ENCODE assay signal across 20 cellular contexts in genomic region chr6:35673755-35674154, GRCh38. TPM values are rescaled to one million over a fixed set of nuclear protein-coding genes. Genes with fewer than 3 reads are reported as not detected.
DNase-seq lines count a peak whose midpoint lies in the region; ATAC-seq and TF ChIP-seq lines count a peak whose summit lies in the region.
"Had no signal": no experiment of that assay in that cellular context is flagged by ENCODE, and none has a peak within 500 bp of the region (broad histone marks: within the 10 kb centered on the region; RNA-seq: fewer than 3 reads in every experiment).

No MANE protein-coding gene starts in this region.

- H3K27ac ChIP-seq in IMR-90 (ENCODE audit: insufficient read depth, low read length) (no peak overlapping the region), uterus (no peak overlapping the region), coronary artery (no peak overlapping the region)

- CTCF ChIA-PET in IMR-90 (lab: Yijun Ruan, JAX) (no interaction called here), Caco-2 (lab: Charles Lee) (no interaction called here)

- POLR2A ChIA-PET in IMR-90 (lab: Charles Lee; ENCODE audit: unreplicated experiment) = no interaction called here
- POLR2A ChIA-PET in Caco-2 (lab: Charles Lee) = no interaction called here

- TF ChIP-seq POLR2A in IMR-90 (IDR thresholded peaks at IDR 0.05; ENCODE audit: low read depth, low read length) = no peak
- TF ChIP-seq POLR2A in uterus (IDR thresholded peaks at IDR 0.05) = no peak

- peak overlapping the region; percentile 46 for H3K27ac Mint-ChIP-seq in T-helper 1 cell treated with Interleukin-12 subunit alpha and Interleukin-12 subunit beta and Interleukin-4 antibody, amounts not matched to agents 30 μg/mL and 1 μg/mL, for 36 hours
- peak overlapping the region; percentile 54 for H3K27ac Mint-ChIP-seq in activated T-helper 2 cell treated with anti-CD3 and anti-CD28 coated beads, Interferon-gamma antibody, Interleukin-2, Interleukin-4, amounts not matched to agents 10 μg/mL and 5 μg/mL and 100 μg/mL, durations not matched to agents 14 hours and 24 hours and 36 hours
- H3K27ac Mint-ChIP-seq in natural killer cell treated with Interleukin-12 subunit alpha and Interleukin-12 subunit beta and Interleukin-15 and Interleukin-18, amount 100 ng/mL, for 72 hours = peak overlapping the region; percentile 7 to 18
- H3K27ac Mint-ChIP-seq in Caco-2 (ENCODE audit: unreplicated experiment) = no peak overlapping the region

- no peak overlapping the region for H3K4me2 ChIP-seq in IMR-90 (ENCODE audit: low read depth, low read length)
- H3K4me2 ChIP-seq: smooth muscle cell had no signal

- 0 out of 2 replicates have a peak overlapping the region, but pooled peaks have one; percentile 5 for H3K23ac ChIP-seq in IMR-90 (ENCODE audit: low read depth, low read length)

- H4K91ac ChIP-seq in IMR-90 (ENCODE audit: insufficient read depth, low read depth, low read length) = no peak overlapping the region

- no CpG with 5 or more reads among the region's 1 CpG for WGBS in IMR-90 (ENCODE audit: extremely low coverage in 2 of 2, insufficient read length in 1 of 2), 2 experiments

- DNase-seq in T-helper 1 cell = no peak
- no peak for DNase-seq in IMR-90
- DNase-seq in activated T-helper 2 cell treated with anti-CD3 and anti-CD28 coated beads, Interferon-gamma antibody, Interleukin-2, Interleukin-4, amounts not matched to agents 10 μg/mL and 5 μg/mL and 100 μg/mL, durations not matched to agents 14 hours and 24 hours and 36 hours (ENCODE audit: low spot score) = no peak
- DNase-seq in natural killer cell treated with Interleukin-12 subunit alpha and Interleukin-12 subunit beta and Interleukin-15 and Interleukin-18, amount 100 ng/mL, for 72 hours (ENCODE audit: low spot score) = no peak
- no peak for DNase-seq in uterus
- no peak for DNase-seq in coronary artery (ENCODE audit: low spot score)
- no peak for DNase-seq in Caco-2
- DNase-seq: activated CD8-positive, alpha-beta memory T cell treated with anti-CD3 and anti-CD28 coated beads, Interleukin-2, amount 50 U/mL, for 4 hours; aorta; COR-L47; esophagus squamous epithelium; kidney glomerular epithelial cell; NCI-H1417 treated with DMSO at 0.1 percent for 48 hours; NCI-H345; posterior cingulate gyrus; SIG-M5 had no signal

- peaks cover 0 to 8% of the 10 kb centered on the region in 2 experiments; a peak in 3 of 4 replicates for H3K79me1 ChIP-seq in IMR-90 (ENCODE audit: low read depth in 1 of 2, low read length in 2 of 2)

- dilution Hi-C loops in IMR-90 (cut with HindIII; ENCODE audit: low sequenced_read_pairs, unreplicated experiment) = no loop called here

- no peak overlapping the region for H2BK20ac ChIP-seq in IMR-90 (ENCODE audit: low read depth, low read length)

- H4K5ac ChIP-seq in IMR-90 (ENCODE audit: low read depth, low read length) = peak overlapping the region; percentile 91; the same call in 1 of the 2 replicates

- no peaks in the 10 kb centered on the region for H3K9me3 ChIP-seq in IMR-90 (ENCODE audit: control insufficient read depth, insufficient read depth, low read length)
- no peaks in the 10 kb centered on the region for H3K9me3 ChIP-seq in uterus
- no peaks in the 10 kb centered on the region for H3K9me3 ChIP-seq in Caco-2
- H3K9me3 ChIP-seq: esophagus squamous epithelium had no signal

- H3K4me3 ChIP-seq in IMR-90 (ENCODE audit: insufficient read depth, low read depth, low read length) (no peak overlapping the region), uterus (no peak overlapping the region), coronary artery (no peak overlapping the region), Caco-2 (ENCODE audit: low read depth, low read length) (no peak overlapping the region)
- H3K4me3 ChIP-seq: smooth muscle cell had no signal

- H3K9me1 ChIP-seq in IMR-90 (ENCODE audit: insufficient read depth, low read length) = peaks cover 2% of the 10 kb centered on the region; the same call in 1 of the 2 replicates

- peaks cover 12% of the 10 kb centered on the region for H3K36me3 Mint-ChIP-seq in T-helper 1 cell treated with Interleukin-12 subunit alpha and Interleukin-12 subunit beta and Interleukin-4 antibody, amounts not matched to agents 30 μg/mL and 1 μg/mL, for 36 hours (ENCODE audit: low read depth)
- H3K36me3 Mint-ChIP-seq in activated T-helper 2 cell treated with anti-CD3 and anti-CD28 coated beads, Interferon-gamma antibody, Interleukin-2, Interleukin-4, amounts not matched to agents 10 μg/mL and 5 μg/mL and 100 μg/mL, durations not matched to agents 14 hours and 24 hours and 36 hours (ENCODE audit: low read depth) = peaks cover 17% of the 10 kb centered on the region
- H3K36me3 Mint-ChIP-seq in natural killer cell treated with Interleukin-12 subunit alpha and Interleukin-12 subunit beta and Interleukin-15 and Interleukin-18, amount 100 ng/mL, for 72 hours = no peaks in the 10 kb centered on the region
- no peaks in the 10 kb centered on the region for H3K36me3 Mint-ChIP-seq in Caco-2 (ENCODE audit: insufficient read depth, unreplicated experiment)
- H3K36me3 Mint-ChIP-seq: IgD-negative memory B cell had no signal

- H3K4me1 Mint-ChIP-seq in T-helper 1 cell treated with Interleukin-12 subunit alpha and Interleukin-12 subunit beta and Interleukin-4 antibody, amounts not matched to agents 30 μg/mL and 1 μg/mL, for 36 hours (ENCODE audit: low read depth) = peaks cover 29% of the 10 kb centered on the region
- peaks cover 58% of the 10 kb centered on the region for H3K4me1 Mint-ChIP-seq in activated T-helper 2 cell treated with anti-CD3 and anti-CD28 coated beads, Interferon-gamma antibody, Interleukin-2, Interleukin-4, amounts not matched to agents 10 μg/mL and 5 μg/mL and 100 μg/mL, durations not matched to agents 14 hours and 24 hours and 36 hours (ENCODE audit: low read depth)
- H3K4me1 Mint-ChIP-seq in natural killer cell treated with Interleukin-12 subunit alpha and Interleukin-12 subunit beta and Interleukin-15 and Interleukin-18, amount 100 ng/mL, for 72 hours (ENCODE audit: low read depth in 2 of 2) = peaks cover 16 to 29% of the 10 kb centered on the region in 2 donors
- no peaks in the 10 kb centered on the region for H3K4me1 Mint-ChIP-seq in Caco-2 (ENCODE audit: low read depth, unreplicated experiment)

- H3K4ac ChIP-seq in IMR-90 (ENCODE audit: low read depth, low read length) = no peak overlapping the region

- H3K27me3 ChIP-seq in IMR-90 (ENCODE audit: control insufficient read depth, insufficient read depth, low read length) (no peaks in the 10 kb centered on the region), uterus (no peaks in the 10 kb centered on the region), Caco-2 (replicated peaks; ENCODE audit: control insufficient read depth, insufficient read depth, low read length) (no peaks in the 10 kb centered on the region)
- H3K27me3 ChIP-seq: esophagus squamous epithelium had no signal

- intact Hi-C loops in IMR-90 (cut with micrococcal nuclease) = no loop called here
- intact Hi-C loops in activated T-helper 2 cell treated with anti-CD3 and anti-CD28 coated beads, Interferon-gamma antibody, Interleukin-2, Interleukin-4, amounts not matched to agents 10 μg/mL and 5 μg/mL and 100 μg/mL, durations not matched to agents 14 hours and 24 hours and 36 hours (cut with micrococcal nuclease) = no loop called here
- intact Hi-C loops in uterus (cut with DNase I; ENCODE audit: low total_unique reads) = no loop called here
- intact Hi-C loops in Caco-2 (cut with micrococcal nuclease; ENCODE audit: unreplicated experiment) = no loop called here

- TF ChIP-seq RAD21 in IMR-90 (IDR thresholded peaks at IDR 0.05; ENCODE audit: low read length) = no peak

- H3K36me3 ChIP-seq in IMR-90 (ENCODE audit: control insufficient read depth, insufficient read depth, low read length) (no peaks in the 10 kb centered on the region), uterus (no peaks in the 10 kb centered on the region), Caco-2 (ENCODE audit: control insufficient read depth, insufficient read depth, low read length) (no peaks in the 10 kb centered on the region)

- H3K56ac ChIP-seq in IMR-90 (ENCODE audit: extremely low read depth, insufficient read depth, low read length) = no peak overlapping the region

- BruUV-seq in IMR-90 (replicated peaks; lab: Mats Ljungman, UMichigan) (no TSS peak), Caco-2 (replicated peaks; lab: Mats Ljungman, UMichigan) (no TSS peak)

- peak overlapping the region; percentile 12 for H2AFZ ChIP-seq in IMR-90 (replicated peaks; ENCODE audit: low read length, poor library complexity)

- no peak overlapping the region for H3K9ac ChIP-seq in IMR-90 (ENCODE audit: low read depth, low read length)

- peak overlapping the region in 1 of 2 experiments; percentile 8; a peak in 1 of 4 replicates for H4K8ac ChIP-seq in IMR-90 (ENCODE audit: low read depth in 2 of 2, low read length in 2 of 2)

- H3K4me3 Mint-ChIP-seq in T-helper 1 cell treated with Interleukin-12 subunit alpha and Interleukin-12 subunit beta and Interleukin-4 antibody, amounts not matched to agents 30 μg/mL and 1 μg/mL, for 36 hours = no peak overlapping the region
- no peak overlapping the region for H3K4me3 Mint-ChIP-seq in activated T-helper 2 cell treated with anti-CD3 and anti-CD28 coated beads, Interferon-gamma antibody, Interleukin-2, Interleukin-4, amounts not matched to agents 10 μg/mL and 5 μg/mL and 100 μg/mL, durations not matched to agents 14 hours and 24 hours and 36 hours (ENCODE audit: low read depth)
- H3K4me3 Mint-ChIP-seq in natural killer cell treated with Interleukin-12 subunit alpha and Interleukin-12 subunit beta and Interleukin-15 and Interleukin-18, amount 100 ng/mL, for 72 hours = no peak overlapping the region
- no peak overlapping the region for H3K4me3 Mint-ChIP-seq in Caco-2 (ENCODE audit: unreplicated experiment)
- H3K4me3 Mint-ChIP-seq: IgD-negative memory B cell had no signal

- no peak overlapping the region for H2AK5ac ChIP-seq in IMR-90 (ENCODE audit: low read depth, low read length)

- no peak for ATAC-seq in IMR-90 (ENCODE audit: low read depth)
- no peak for ATAC-seq in natural killer cell treated with Interleukin-12 subunit alpha and Interleukin-12 subunit beta and Interleukin-15 and Interleukin-18, amount 100 ng/mL, for 72 hours
- ATAC-seq: HCT116 had no signal

- in situ Hi-C loops in IMR-90 (cut with MboI; ENCODE audit: low sequenced_read_pairs) = no loop called here

- no peak overlapping the region for H2AK9ac ChIP-seq in IMR-90 (replicated peaks; ENCODE audit: low read depth, low read length, poor library complexity)

- H3K18ac ChIP-seq in IMR-90 (ENCODE audit: low read depth, low read length) = peak overlapping the region; percentile 23; the same call in 1 of the 2 replicates

- no peak overlapping the region for H2BK15ac ChIP-seq in IMR-90 (ENCODE audit: low read depth, low read length)

- no peak overlapping the region for H2BK5ac ChIP-seq in IMR-90 (ENCODE audit: low read depth, low read length, poor library complexity, severe bottlenecking)

- no peak overlapping the region for H3K14ac ChIP-seq in IMR-90 (replicated peaks; ENCODE audit: low read depth, low read length)

- no peaks in the 10 kb centered on the region for H3K27me3 Mint-ChIP-seq in T-helper 1 cell treated with Interleukin-12 subunit alpha and Interleukin-12 subunit beta and Interleukin-4 antibody, amounts not matched to agents 30 μg/mL and 1 μg/mL, for 36 hours (ENCODE audit: low read depth)
- no peaks in the 10 kb centered on the region for H3K27me3 Mint-ChIP-seq in activated T-helper 2 cell treated with anti-CD3 and anti-CD28 coated beads, Interferon-gamma antibody, Interleukin-2, Interleukin-4, amounts not matched to agents 10 μg/mL and 5 μg/mL and 100 μg/mL, durations not matched to agents 14 hours and 24 hours and 36 hours (ENCODE audit: low read depth)
- H3K27me3 Mint-ChIP-seq in natural killer cell treated with Interleukin-12 subunit alpha and Interleukin-12 subunit beta and Interleukin-15 and Interleukin-18, amount 100 ng/mL, for 72 hours = no peaks in the 10 kb centered on the region
- no peaks in the 10 kb centered on the region for H3K27me3 Mint-ChIP-seq in Caco-2 (ENCODE audit: insufficient read depth, unreplicated experiment)
- H3K27me3 Mint-ChIP-seq: IgD-negative memory B cell had no signal

- no peaks in the 10 kb centered on the region for H4K20me1 ChIP-seq in IMR-90 (ENCODE audit: insufficient read depth, low read length)

- TF ChIP-seq CTCF in IMR-90 (conservative IDR thresholded peaks at IDR 0.05; ENCODE audit: low read depth, low read length) (no peak), uterus (IDR thresholded peaks at IDR 0.05) (no peak), coronary artery (IDR thresholded peaks at IDR 0.05) (no peak), Caco-2 (IDR thresholded peaks at IDR 0.05; ENCODE audit: insufficient read depth in 1 of 2, low read depth in 1 of 2, low read length in 1 of 2, severe bottlenecking in 1 of 2, unreplicated experiment in 1 of 2) (no peak)

- peaks cover 3% of the 10 kb centered on the region for H3K4me1 ChIP-seq in IMR-90 (ENCODE audit: control insufficient read depth, insufficient read depth, low read length)
- H3K4me1 ChIP-seq in uterus = no peaks in the 10 kb centered on the region
- no peaks in the 10 kb centered on the region for H3K4me1 ChIP-seq in Caco-2

- H2BK120ac ChIP-seq in IMR-90 (ENCODE audit: low read depth, low read length) = no peak overlapping the region

- no peaks in the 10 kb centered on the region for H3K9me3 Mint-ChIP-seq in T-helper 1 cell treated with Interleukin-12 subunit alpha and Interleukin-12 subunit beta and Interleukin-4 antibody, amounts not matched to agents 30 μg/mL and 1 μg/mL, for 36 hours
- no peaks in the 10 kb centered on the region for H3K9me3 Mint-ChIP-seq in activated T-helper 2 cell treated with anti-CD3 and anti-CD28 coated beads, Interferon-gamma antibody, Interleukin-2, Interleukin-4, amounts not matched to agents 10 μg/mL and 5 μg/mL and 100 μg/mL, durations not matched to agents 14 hours and 24 hours and 36 hours
- H3K9me3 Mint-ChIP-seq in natural killer cell treated with Interleukin-12 subunit alpha and Interleukin-12 subunit beta and Interleukin-15 and Interleukin-18, amount 100 ng/mL, for 72 hours = no peaks in the 10 kb centered on the region
- H3K9me3 Mint-ChIP-seq in Caco-2 (ENCODE audit: unreplicated experiment) = no peaks in the 10 kb centered on the region
- H3K9me3 Mint-ChIP-seq: IgD-negative memory B cell had no signal

RNA-seq across cellular contexts. Expression of gene FKBP5, which starts 15.0 kb away (rescaled TPM):
- 7.0 and 10.0 TPM in 2 replicates for total RNA-seq in IMR-90 (2012; rRNA removed)
- 5.6 and 6.8 TPM in 2 replicates for polyA plus RNA-seq in IMR-90 (2012; rRNA removed)
- 1.2 and 2.7 TPM in 2 replicates for polyA plus RNA-seq in IMR-90 (2012; cell fraction: cytosol; rRNA removed)
- 0.62 and 3.4 TPM in 2 replicates for polyA plus RNA-seq in IMR-90 (2012; cell fraction: nucleus; rRNA removed; ENCODE audit: low replicate concordance)
- 88.1 and 90.9 TPM in 2 replicates for total RNA-seq in activated T-helper 2 cell treated with anti-CD3 and anti-CD28 coated beads, Interferon-gamma antibody, Interleukin-2, Interleukin-4, amounts not matched to agents 10 μg/mL and 5 μg/mL and 100 μg/mL, durations not matched to agents 14 hours and 24 hours and 36 hours
- total RNA-seq in natural killer cell treated with Interleukin-12 subunit alpha and Interleukin-12 subunit beta and Interleukin-15 and Interleukin-18, amount 100 ng/mL, for 72 hours = 10 to 100 TPM; 14.1 to 32.5 TPM
- 100 to 1,000 TPM in 2 of 4 donors, 10 to 100 TPM in 2; 35.1 to 197 (median 84.5) TPM for total RNA-seq in uterus
- total RNA-seq in Caco-2 (2022) = 16.5 and 20.1 TPM in 2 replicates
